Comparison of ENCODE assay signal across 8 cellular contexts in genomic region chr9:129626079-129626943, GRCh38. TPM values are rescaled to one million over a fixed set of nuclear protein-coding genes. Genes with fewer than 3 reads are reported as not detected.
DNase-seq lines count a peak whose midpoint lies in the region; ATAC-seq and TF ChIP-seq lines count a peak whose summit lies in the region.

TSS of gene NTMT1 (plus strand) at chr9:129626163. CDS start at chr9:129632704, 6,541 bp downstream.

- H3K27me3 ChIP-seq in layer of hippocampus (ENCODE audit: control insufficient read depth, insufficient read depth, low read length), result no peaks in the 10 kb centered on the region

- TF ChIP-seq CTCF in choroid plexus epithelial cell (conservative IDR thresholded peaks at IDR 0.05; ENCODE audit: low read depth, low read length), result no peak

- H3K4me3 Mint-ChIP-seq in activated CD4-positive, alpha-beta T cell treated with anti-CD3 and anti-CD28 coated beads for 36 hours, result peak within 1 kb of the TSS; percentile 77

- peak within 1 kb of the TSS; percentile 88 for H3K4me3 ChIP-seq in choroid plexus epithelial cell (ENCODE audit: low read depth, low read length)

- DNase-seq in AG08396 (ENCODE audit: low spot score), result peak; percentile 94
- DNase-seq in NCI-H345 (lab: John Stamatoyannopoulos, UW), result peak; percentile 79
- DNase-seq in activated CD4-positive, alpha-beta T cell treated with anti-CD3 and anti-CD28 coated beads for 36 hours, result peak; percentile 95
- DNase-seq in choroid plexus epithelial cell (ENCODE audit: low read depth), result peak; percentile 89
- peak; percentile 90 for DNase-seq in stimulated activated CD4-positive, alpha-beta T cell treated with anti-CD3 and anti-CD28 coated beads, Interleukin-1b, Interleukin-23, amount 100 ng/mL, for 4 hours (ENCODE audit: low read depth in 2 of 2)

- intact Hi-C loops in activated CD4-positive, alpha-beta T cell treated with anti-CD3 and anti-CD28 coated beads for 36 hours (cut with DNase I, micrococcal nuclease), result loop anchor here in 1 of 2 experiments (1.0 to 5.0 kb wide), 11 partner anchors 15 to 1304 kb away; partner anchors contain the start of genes ASB6, COQ4, DOLPP1 and KYAT1

- H3K27me3 Mint-ChIP-seq in activated CD4-positive, alpha-beta T cell treated with anti-CD3 and anti-CD28 coated beads for 36 hours, result peaks cover 2% of the 10 kb centered on the region

- CTCF ChIA-PET in activated CD4-positive, alpha-beta T cell treated with anti-CD3 and anti-CD28 coated beads for 36 hours (lab: Charles Lee), result interaction anchor here (0.7 to 8.5 kb wide), 12 partner anchors 8 to 495 kb away, joined by 3 to 96 read pairs (median 8); no protein-coding TSS in a partner anchor

- peak within 1 kb of the TSS; percentile 86 for H3K27ac ChIP-seq in layer of hippocampus (ENCODE audit: low read depth, low read length)

- peak; percentile 82 for ATAC-seq in GM18909 (IDR thresholded peaks at IDR 0.05; ENCODE audit: poor library complexity, unreplicated experiment)
- ATAC-seq in HG03175 (IDR thresholded peaks at IDR 0.05; ENCODE audit: unreplicated experiment), result peak; percentile 77
- peak; percentile 76 for ATAC-seq in activated CD4-positive, alpha-beta T cell treated with anti-CD3 and anti-CD28 coated beads for 36 hours

- POLR2A ChIA-PET in activated CD4-positive, alpha-beta T cell treated with anti-CD3 and anti-CD28 coated beads for 36 hours (lab: Charles Lee), result interaction anchor here (0.6 to 1.7 kb wide), 14 partner anchors 8 to 1435 kb away, joined by 3 to 5 read pairs (median 4); partner anchors contain the start of gene CIZ1

- no peaks in the 10 kb centered on the region for H3K9me3 Mint-ChIP-seq in activated CD4-positive, alpha-beta T cell treated with anti-CD3 and anti-CD28 coated beads for 36 hours (ENCODE audit: low read depth)

- peak within 1 kb of the TSS; percentile 93 for H3K27ac Mint-ChIP-seq in activated CD4-positive, alpha-beta T cell treated with anti-CD3 and anti-CD28 coated beads for 36 hours

- peaks cover 17% of the 10 kb centered on the region for H3K36me3 Mint-ChIP-seq in activated CD4-positive, alpha-beta T cell treated with anti-CD3 and anti-CD28 coated beads for 36 hours (ENCODE audit: low read depth)

- H3K4me1 Mint-ChIP-seq in activated CD4-positive, alpha-beta T cell treated with anti-CD3 and anti-CD28 coated beads for 36 hours, result peaks cover 53% of the 10 kb centered on the region

RNA-seq across cellular contexts. Expression of gene NTMT1, which starts in this region (rescaled TPM):
- total RNA-seq in activated CD4-positive, alpha-beta T cell treated with anti-CD3 and anti-CD28 coated beads for 36 hours, result 10 to 100 TPM; 50.1 to 69.2 TPM

Comparison
In these comparisons a context has a peak if more than half of its experiments do, and no peak if none do; other contexts are left out.
1. Peak in every context shown above with its lines: DNase-seq, ATAC-seq, H3K4me3 ChIP-seq and H3K27ac ChIP-seq.